1 cellular context compared by ENCODE assay signal in genomic region chr3:177589921-177590336, GRCh38.
A peak's percentile ranks its signal among the peaks of the same experiment; 100 is the strongest.
TF ChIP-seq lines count a peak whose summit lies in the region.

No MANE protein-coding gene starts in this region.

TF ChIP-seq in SK-N-SH, 30 proteins besides CTCF, POLR2A, EP300 and RAD21 (continued from another document):
- TF ChIP-seq TEAD4 (IDR thresholded peaks at IDR 0.05; ENCODE audit: borderline replicate concordance, insufficient read depth) (peak; percentile 90), NRF1 (IDR thresholded peaks at IDR 0.05; ENCODE audit: low read depth, low read length) (no peak), CHD2 (IDR thresholded peaks at IDR 0.05; ENCODE audit: low read length, partially characterized antibody) (no peak), TCF12 (IDR thresholded peaks at IDR 0.05) (peak; percentile 99), SIN3A (IDR thresholded peaks at IDR 0.05; ENCODE audit: borderline replicate concordance, low read depth, low read length) (peak; percentile 64; the same call in 1 of the 2 replicates), FOXJ3 (CRISPR knock-in tag; IDR thresholded peaks at IDR 0.05) (no peak), ELF1 (IDR thresholded peaks at IDR 0.05) (no peak), RCOR1 (IDR thresholded peaks at IDR 0.05; ENCODE audit: low read length) (peak; percentile 22; the same call in 1 of the 2 replicates)
